ENCODE assay signal across 10 cellular contexts in the genomic region with DNA sequence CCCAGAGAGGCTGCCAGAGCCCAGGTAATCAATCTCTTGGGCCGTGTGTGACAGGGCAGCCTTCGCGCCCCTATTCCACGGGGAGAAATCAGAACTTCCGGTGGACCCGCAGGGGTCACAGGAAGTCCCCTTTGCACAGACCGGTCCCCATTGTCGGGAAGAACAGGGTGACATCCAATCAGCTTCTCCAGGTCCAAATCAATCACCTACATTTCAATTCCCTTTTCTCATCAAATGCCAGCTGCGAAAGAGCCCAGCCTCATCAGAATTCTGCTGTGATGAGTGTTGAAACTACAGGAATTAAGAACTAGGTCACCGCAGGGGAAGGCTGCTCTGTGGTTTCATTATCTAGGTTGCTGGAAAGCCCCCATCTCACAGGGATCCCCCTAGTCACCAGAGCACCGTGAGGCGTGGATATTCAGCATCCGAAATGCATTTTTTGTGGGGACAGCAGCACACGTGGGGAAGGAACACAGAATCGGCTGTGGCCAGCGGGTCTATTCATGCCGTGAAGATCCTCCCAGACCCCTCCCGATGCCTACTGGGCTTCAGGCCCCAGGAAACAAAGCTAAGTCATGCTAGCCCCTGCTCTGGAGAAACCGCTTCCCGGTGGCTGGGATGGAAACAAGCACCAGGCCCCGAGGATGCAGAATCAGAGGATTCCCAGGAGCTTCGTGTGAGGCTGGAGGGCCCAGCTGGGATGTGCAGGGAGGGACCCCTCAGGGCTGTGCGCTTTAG.
DNase-seq lines count a peak whose midpoint lies in the region; ATAC-seq and TF ChIP-seq lines count a peak whose summit lies in the region.
"Had no signal": no experiment of that assay in that cellular context is flagged by ENCODE, and none has a peak within 500 bp of the region (broad histone marks: within the 10 kb centered on the region; RNA-seq: fewer than 3 reads in every experiment).

No MANE protein-coding gene starts in this region.

- H3K4me3 ChIP-seq in testis: peak overlapping the region; percentile 3 to 13
- H3K4me3 ChIP-seq: cardiac muscle cell, tibial artery had no signal

- peaks cover 9% of the 10 kb centered on the region for H3K4me1 ChIP-seq in testis

- TF ChIP-seq CTCF in testis (IDR thresholded peaks at IDR 0.05): no peak

- no peaks in the 10 kb centered on the region for H3K36me3 Mint-ChIP-seq in naive thymus-derived CD8-positive, alpha-beta T cell

- peak; percentile 55 for DNase-seq in Ammon's horn (ENCODE audit: low spot score)
- DNase-seq in activated T-helper 9 cell treated with anti-CD3 and anti-CD28 coated beads, Interleukin-2, amount 50 U/mL, for 16 hours (ENCODE audit: low read depth): peak; percentile 73
- DNase-seq in naive thymus-derived CD8-positive, alpha-beta T cell: peak in 9 of 10 donors; percentile 45 to 80 (median 65)
- DNase-seq in testis: no peak
- no peak for DNase-seq in NCI-H526 (lab: John Stamatoyannopoulos, UW)
- no peak for DNase-seq in HCEC 1CT

- POLR2A ChIA-PET in naive thymus-derived CD8-positive, alpha-beta T cell (lab: Charles Lee): interaction anchor here (0.8 to 1.3 kb wide), 2 partner anchors 9 to 11 kb away, joined by 3 read pairs; no protein-coding TSS in a partner anchor

- ATAC-seq in GM19452 (IDR thresholded peaks at IDR 0.05; ENCODE audit: unreplicated experiment): peak; percentile 84
- ATAC-seq in HG03521 (IDR thresholded peaks at IDR 0.05; ENCODE audit: unreplicated experiment): peak; percentile 68
- ATAC-seq in naive thymus-derived CD8-positive, alpha-beta T cell: peak; percentile 98 to 99

- no peak for TF ChIP-seq POLR2A in testis (IDR thresholded peaks at IDR 0.05)

- no peaks in the 10 kb centered on the region for H3K9me3 ChIP-seq in testis
- H3K9me3 ChIP-seq: tibial artery had no signal

- peak overlapping the region; percentile 48 to 92 (median 86) for H3K27ac Mint-ChIP-seq in naive thymus-derived CD8-positive, alpha-beta T cell

- WGBS in testis, 2 donors: 41 to 67% methylated on average over 22 to 23 of the region's 23 CpGs

- peak overlapping the region; percentile 75 to 87 (median 85) for H3K4me3 Mint-ChIP-seq in naive thymus-derived CD8-positive, alpha-beta T cell

- peaks cover 0 to 4% (median 2%) of the 10 kb centered on the region in 5 donors for H3K27me3 Mint-ChIP-seq in naive thymus-derived CD8-positive, alpha-beta T cell

- no peaks in the 10 kb centered on the region for H3K36me3 ChIP-seq in testis (ENCODE audit: low read depth, missing control alignments)
- H3K36me3 ChIP-seq: cardiac muscle cell, tibial artery had no signal

- intact Hi-C loops in testis (cut with DNase I; ENCODE audit: low total_unique reads): no loop called here

- H3K9me3 Mint-ChIP-seq in naive thymus-derived CD8-positive, alpha-beta T cell: no peaks in the 10 kb centered on the region

- H3K4me1 Mint-ChIP-seq in naive thymus-derived CD8-positive, alpha-beta T cell: peaks cover 17 to 54% (median 23%) of the 10 kb centered on the region in 4 donors

- H3K27ac ChIP-seq in testis: no peak overlapping the region
- H3K27ac ChIP-seq: cardiac muscle cell, tibial artery had no signal

- no peaks in the 10 kb centered on the region for H3K27me3 ChIP-seq in testis
- H3K27me3 ChIP-seq: cardiac muscle cell, tibial artery had no signal

Comparison
In these comparisons a context has a peak if more than half of its experiments do, and no peak if none do; other contexts are left out.
1. DNase-seq: peak in Ammon's horn (single experiment), activated T-helper 9 cell treated with anti-CD3 and anti-CD28 coated beads, Interleukin-2, amount 50 U/mL, for 16 hours (single experiment) and naive thymus-derived CD8-positive, alpha-beta T cell (9 of 10); none in testis (single experiment), NCI-H526 (0 of 2) and HCEC 1CT (single experiment).
2. Peak in every context shown above with its lines, with median percentiles within 50 percentile points of each other: ATAC-seq.